ENCODE assay signal across 18 cellular contexts in the genomic region with DNA sequence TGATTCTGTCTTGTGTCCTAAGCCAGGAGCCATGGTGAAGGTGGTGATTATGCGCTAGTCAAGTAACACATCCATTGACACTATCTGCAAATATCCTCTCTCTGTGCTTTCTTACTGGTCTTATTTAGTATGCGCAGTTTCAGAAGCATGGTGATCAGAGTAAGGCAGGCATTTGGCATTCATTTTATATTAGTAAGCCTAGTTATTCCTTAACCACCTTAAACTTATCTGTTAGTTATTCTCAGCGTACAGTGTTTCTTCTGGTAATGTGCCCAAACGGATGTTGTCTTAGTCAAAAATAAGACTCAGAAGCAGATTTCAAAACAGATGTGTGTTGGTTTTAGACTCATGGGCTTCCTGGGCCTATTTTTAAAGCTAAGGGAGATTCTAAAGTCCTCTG.
DNase-seq lines count a peak whose midpoint lies in the region; ATAC-seq, FAIRE-seq and TF ChIP-seq lines count a peak whose summit lies in the region.
"Had no signal": no experiment of that assay in that cellular context is flagged by ENCODE, and none has a peak within 500 bp of the region (broad histone marks: within the 10 kb centered on the region; RNA-seq: fewer than 3 reads in every experiment).

No MANE protein-coding gene starts in this region.

- no peak overlapping the region for H3K4me3 ChIP-seq in kidney epithelial cell (ENCODE audit: low read depth, low read length)
- H3K4me3 ChIP-seq: SJCRH30 had no signal

- no peak for FAIRE-seq in H54 (lab: Jason Lieb, UNC)

- H3K36me3 ChIP-seq in kidney epithelial cell (ENCODE audit: control insufficient read depth, insufficient read depth, low read length): no peaks in the 10 kb centered on the region
- H3K36me3 ChIP-seq: SJCRH30 had no signal

- DNase-seq in HT1080 (ENCODE audit: low read depth): peak; percentile 38
- DNase-seq in kidney epithelial cell (ENCODE audit: low read depth): peak; percentile 74
- no peak for DNase-seq in amygdala (lab: John Stamatoyannopoulos, UW)
- no peak for DNase-seq in H54 (ENCODE audit: insufficient read length, low spot score)
- no peak for DNase-seq in D341Med (ENCODE audit: low spot score)
- DNase-seq in erythroblast (lab: John Stamatoyannopoulos, UW): no peak
- DNase-seq: activated CD8-positive, alpha-beta memory T cell treated with anti-CD3 and anti-CD28 coated beads for 24 hours; endodermal cell; KBM-7; naive B cell; NCI-H2081; NCI-H526 treated with DMSO at 0.1 percent for 48 hours; SJCRH30; stimulated activated CD4-positive, alpha-beta T cell treated with anti-CD3 and anti-CD28 coated beads, Interleukin-4, amount 100 ng/mL, for 24 hours; T-helper 2 cell had no signal

- no peak for TF ChIP-seq CTCF in kidney epithelial cell (IDR thresholded peaks at IDR 0.05; ENCODE audit: insufficient read depth, low read length, poor library complexity, severe bottlenecking)

- TF ChIP-seq POLR2A in H54 (IDR thresholded peaks at IDR 0.05; ENCODE audit: low read depth, low read length) (no peak), erythroblast (IDR thresholded peaks at IDR 0.05; ENCODE audit: low read length) (no peak)

- no peaks in the 10 kb centered on the region for H3K27me3 ChIP-seq in kidney epithelial cell (ENCODE audit: control insufficient read depth, insufficient read depth, low read length)
- H3K27me3 ChIP-seq: SJCRH30 had no signal

- ATAC-seq in GM18867 (IDR thresholded peaks at IDR 0.05; ENCODE audit: unreplicated experiment) (peak; percentile 63), GM21786 (IDR thresholded peaks at IDR 0.05; ENCODE audit: unreplicated experiment) (peak; percentile 61)
- ATAC-seq: HCT116 had no signal

Comparison
In these comparisons a context has a peak if more than half of its experiments do, and no peak if none do; other contexts are left out.
1. DNase-seq: peak in HT1080 (single experiment) and kidney epithelial cell (single experiment); none in amygdala (0 of 56), H54 (single experiment), D341Med (single experiment) and erythroblast (0 of 2).